ENCODE assay signal across 11 cellular contexts in genomic region chr11:60844870-60845221, GRCh38. TPM values are rescaled to one million over a fixed set of nuclear protein-coding genes. Genes with fewer than 3 reads are reported as not detected.
DNase-seq lines count a peak whose midpoint lies in the region; ATAC-seq, FAIRE-seq and TF ChIP-seq lines count a peak whose summit lies in the region.
"Had no signal": no experiment of that assay in that cellular context is flagged by ENCODE, and none has a peak within 500 bp of the region (broad histone marks: within the 10 kb centered on the region; RNA-seq: fewer than 3 reads in every experiment).

No MANE protein-coding gene starts in this region.

- ATAC-seq in HepG2 (peak; percentile 85), right lobe of liver (no peak)
- ATAC-seq in activated naive CD4-positive, alpha-beta T cell treated with anti-CD3 and anti-CD28 coated beads, Interleukin-2, amount 50 U/mL, for 72 hours = no peak

- TF ChIP-seq EP300 in HepG2 (IDR thresholded peaks at IDR 0.05; ENCODE audit: low read depth in 2 of 2, low read length in 2 of 2) (peak; percentile 50 to 86; a peak in 3 of 4 replicates), HepG2 (CRISPR knock-in tag; IDR thresholded peaks at IDR 0.05; ENCODE audit: borderline replicate concordance) (peak; percentile 74; the same call in 1 of the 2 replicates)

- DNase-seq in HepG2 (ENCODE audit: low spot score) = peak; percentile 94
- DNase-seq in right lobe of liver = no peak
- DNase-seq in activated naive CD4-positive, alpha-beta T cell treated with anti-CD3 and anti-CD28 coated beads, Interleukin-2, amount 50 U/mL, for 72 hours (ENCODE audit: low spot score in 2 of 2) = no peak
- no peak for DNase-seq in type B pancreatic cell (ENCODE audit: extremely low spot score, unreplicated experiment)
- DNase-seq in coronary artery (ENCODE audit: low spot score) = no peak
- no peak for DNase-seq in NCI-H774 (lab: John Stamatoyannopoulos, UW)
- no peak for DNase-seq in KBM-7
- DNase-seq: C1 segment of cervical spinal cord, NCI-H2081 had no signal

- H3K79me2 ChIP-seq in HepG2 (ENCODE audit: insufficient read depth, low read length) = peaks cover 50% of the 10 kb centered on the region

- peaks cover 13% of the 10 kb centered on the region; the same call in 1 of the 2 replicates for H4K20me1 ChIP-seq in HepG2 (ENCODE audit: insufficient read depth, low read length)

- H3K27ac ChIP-seq in HepG2 (ENCODE audit: extremely low read length, insufficient read depth, low read length) (peak overlapping the region; percentile 68), right lobe of liver (no peak overlapping the region), iPS-18a (ENCODE audit: low read length) (no peak overlapping the region), coronary artery (no peak overlapping the region)
- H3K27ac ChIP-seq: neutrophil had no signal

- no peak overlapping the region for H2AFZ ChIP-seq in HepG2 (ENCODE audit: low read length)

- POLR2A ChIA-PET in HepG2 (lab: Yijun Ruan, JAX) = interaction anchor here (1.0 to 3.0 kb wide), 2 partner anchors 9 to 11 kb away, joined by 3 to 26 read pairs; partner anchors contain the start of gene PTGDR2

- TF ChIP-seq RAD21 in HepG2 (CRISPR knock-in tag; IDR thresholded peaks at IDR 0.05) = no peak

- H3K4me1 ChIP-seq in HepG2 (ENCODE audit: insufficient read depth, low read length) = peaks cover 41% of the 10 kb centered on the region
- peaks cover 0 to 18% (median 7%) of the 10 kb centered on the region in 4 donors for H3K4me1 ChIP-seq in right lobe of liver
- H3K4me1 ChIP-seq in iPS-18a (ENCODE audit: control insufficient read depth, low read depth, low read length) = peaks cover 13% of the 10 kb centered on the region

- FAIRE-seq in HepG2 (lab: Jason Lieb, UNC) = peak; percentile 95

- peak overlapping the region; percentile 85 to 98 for H3K27ac Mint-ChIP-seq in activated naive CD4-positive, alpha-beta T cell treated with anti-CD3 and anti-CD28 coated beads, Interleukin-2, amount 50 U/mL, for 72 hours
- H3K27ac Mint-ChIP-seq in type B pancreatic cell = peak overlapping the region; percentile 30

- peak overlapping the region; percentile 86 for H3K4me2 ChIP-seq in HepG2 (ENCODE audit: low read depth, low read length)

- H3K4me3 ChIP-seq in HepG2 (replicated peaks in 1 of 3; ENCODE audit: insufficient read depth in 1 of 3, low read depth in 2 of 3, low read length in 3 of 3) (peak overlapping the region; percentile 80 to 97 (median 88); a peak in 5 of 6 replicates), right lobe of liver (no peak overlapping the region), iPS-18a (ENCODE audit: low read length) (peak overlapping the region; percentile 84), coronary artery (no peak overlapping the region)

- no TSS peak for BruUV-seq in HepG2 (replicated peaks; lab: Mats Ljungman, UMichigan)

- H3K36me3 ChIP-seq in HepG2 (replicated peaks in 1 of 2; ENCODE audit: control insufficient read depth in 1 of 2, insufficient read depth in 2 of 2, low read length in 2 of 2) (peaks cover 18 to 31% of the 10 kb centered on the region in 2 experiments), right lobe of liver (peaks cover 0 to 3% (median 0%) of the 10 kb centered on the region in 4 donors), iPS-18a (ENCODE audit: control insufficient read depth, low read depth, low read length) (peaks cover 21% of the 10 kb centered on the region)
- H3K36me3 ChIP-seq: neutrophil had no signal

- CTCF ChIA-PET in HepG2 (lab: Yijun Ruan, JAX; ENCODE audit: low intra/inter-chr PET ratio, low total read pairs) = no interaction called here

- H3K9ac ChIP-seq in HepG2 (ENCODE audit: insufficient read depth, low read depth, low read length) (0 out of 2 replicates have a peak overlapping the region, but pooled peaks have one; percentile 86), iPS-18a (ENCODE audit: low read length) (no peak overlapping the region)

- intact Hi-C loops in HepG2 (cut with micrococcal nuclease; ENCODE audit: unreplicated experiment) (loop anchor here (1.0 to 2.0 kb wide), 2 partner anchors 11 to 36 kb away; no protein-coding TSS in a partner anchor), right lobe of liver (cut with DNase I) (loop anchor here in 1 of 2 donors (5.0 kb wide), 1 partner anchor 57 kb away; no protein-coding TSS in a partner anchor)

- H3K27me3 Mint-ChIP-seq in type B pancreatic cell = no peaks in the 10 kb centered on the region

- H3K36me3 Mint-ChIP-seq in activated naive CD4-positive, alpha-beta T cell treated with anti-CD3 and anti-CD28 coated beads, Interleukin-2, amount 50 U/mL, for 72 hours = peaks cover 34 to 35% of the 10 kb centered on the region in 2 donors
- H3K36me3 Mint-ChIP-seq in type B pancreatic cell = no peaks in the 10 kb centered on the region

- peak overlapping the region; percentile 91 for H3K4me3 Mint-ChIP-seq in type B pancreatic cell

- no peak for TF ChIP-seq CTCF in HepG2 (CRISPR knock-in tag; IDR thresholded peaks at IDR 0.05)
- no peak for TF ChIP-seq CTCF in right lobe of liver (IDR thresholded peaks at IDR 0.05)
- TF ChIP-seq CTCF in type B pancreatic cell (conservative IDR thresholded peaks at IDR 0.05) = no peak
- no peak for TF ChIP-seq CTCF in coronary artery (IDR thresholded peaks at IDR 0.05)

- H3K27me3 ChIP-seq in HepG2 (ENCODE audit: control insufficient read depth in 1 of 2, insufficient read depth in 2 of 2, low read length in 2 of 2) (no peaks in the 10 kb centered on the region; a peak in 1 of 5 replicates), right lobe of liver (no peaks in the 10 kb centered on the region), iPS-18a (ENCODE audit: control insufficient read depth, insufficient read depth, low read length) (no peaks in the 10 kb centered on the region)
- H3K27me3 ChIP-seq: neutrophil had no signal

- peaks cover 37% of the 10 kb centered on the region for H3K4me1 Mint-ChIP-seq in type B pancreatic cell (ENCODE audit: unreplicated experiment)

- no peak for TF ChIP-seq POLR2A in HepG2 (IDR thresholded peaks at IDR 0.05; ENCODE audit: insufficient read depth in 1 of 2, low read depth in 2 of 2, low read length in 2 of 2)
- no peak for TF ChIP-seq POLR2A in right lobe of liver (IDR thresholded peaks at IDR 0.05)

- 15% methylated on average over 4 of the region's 4 CpGs for WGBS in HepG2 (ENCODE audit: low lambda C conversion rate)
- WGBS in right lobe of liver (ENCODE audit: insufficient coverage, low coverage, low lambda C conversion rate, missing lambda C conversion rate) = 39% methylated on average over 4 of the region's 4 CpGs

- H3K9me3 Mint-ChIP-seq in activated naive CD4-positive, alpha-beta T cell treated with anti-CD3 and anti-CD28 coated beads, Interleukin-2, amount 50 U/mL, for 72 hours = peaks cover 4 to 7% of the 10 kb centered on the region in 2 donors
- no peaks in the 10 kb centered on the region for H3K9me3 Mint-ChIP-seq in type B pancreatic cell

- in situ Hi-C loops in HepG2 (cut with HindIII; ENCODE audit: extremely low pct_ligation_motif_present, low pct_unique_long_range_greater_than_20kb) = no loop called here
- in situ Hi-C loops in KBM-7 (cut with MboI; ENCODE audit: low pct_unique_long_range_greater_than_20kb, low sequenced_read_pairs) = no loop called here

- no peaks in the 10 kb centered on the region for H3K9me3 ChIP-seq in HepG2 (ENCODE audit: low read length)
- no peaks in the 10 kb centered on the region for H3K9me3 ChIP-seq in right lobe of liver
- no peaks in the 10 kb centered on the region for H3K9me3 ChIP-seq in iPS-18a (ENCODE audit: control insufficient read depth, low read depth, low read length)
- H3K9me3 ChIP-seq: neutrophil had no signal

RNA-seq across cellular contexts. Expression of gene CCDC86, which starts 2.9 kb away (rescaled TPM):
- 37.6 and 46.6 TPM in 2 replicates for total RNA-seq in HepG2 (2016; rRNA removed; fragmentation: Illumina TruSeq; extraction: Trizol)
- total RNA-seq in HepG2 (2016; cell fraction: cytosol; rRNA removed; fragmentation: Illumina TruSeq; extraction: Trizol; ENCODE audit: low read depth) = 9.1 and 11.2 TPM in 2 replicates
- 39.4 and 39.7 TPM in 2 replicates for total RNA-seq in HepG2 (2016; cell fraction: insoluble cytoplasmic fraction; rRNA removed; fragmentation: Illumina TruSeq; extraction: Trizol)
- 22.6 and 23.6 TPM in 2 replicates for total RNA-seq in HepG2 (2016; cell fraction: membrane; rRNA removed; fragmentation: Illumina TruSeq; extraction: Trizol)
- total RNA-seq in HepG2 (2016; cell fraction: nucleus; rRNA removed; fragmentation: Illumina TruSeq; extraction: Trizol) = 28.6 and 33.4 TPM in 2 replicates
- polyA plus RNA-seq in HepG2 (2011; rRNA removed) = 33.8 and 34.4 TPM in 2 replicates
- 20.2 and 30.1 TPM in 2 replicates for polyA plus RNA-seq in HepG2 (2011; cell fraction: cytosol; rRNA removed)
- 36.2 and 51.2 TPM in 2 replicates for polyA plus RNA-seq in HepG2 (2011; cell fraction: nucleus; rRNA removed)
- polyA plus RNA-seq in HepG2 (2012) = 25.4 and 41.0 TPM in 2 replicates
- 24.5 and 27.7 TPM in 2 replicates for polyA plus RNA-seq in HepG2 (2016; cell fraction: cytosol; fragmentation: Illumina TruSeq; extraction: Trizol; ENCODE audit: low read depth)
- 95.3 and 116 TPM in 2 replicates for polyA plus RNA-seq in HepG2 (2016; cell fraction: insoluble cytoplasmic fraction; fragmentation: Illumina TruSeq; extraction: Trizol; ENCODE audit: low read depth)
- 36.9 and 39.7 TPM in 2 replicates for polyA plus RNA-seq in HepG2 (2016; cell fraction: membrane; fragmentation: Illumina TruSeq; extraction: Trizol; ENCODE audit: low read depth)
- 84.0 and 92.6 TPM in 2 replicates for polyA plus RNA-seq in HepG2 (2016; cell fraction: nucleus; fragmentation: Illumina TruSeq; extraction: Trizol; ENCODE audit: insufficient read depth, low read depth)
- polyA minus RNA-seq in HepG2 (2011; rRNA and poly(A)+ RNA removed; ENCODE audit: low replicate concordance) = 28.0 and 49.7 TPM in 2 replicates
- polyA minus RNA-seq in HepG2 (2011; cell fraction: cytosol; rRNA and poly(A)+ RNA removed) = 12.4 and 17.5 TPM in 2 replicates
- 11.7 and 14.2 TPM in 2 replicates for polyA minus RNA-seq in HepG2 (2011; cell fraction: nucleus; rRNA and poly(A)+ RNA removed)
- total RNA-seq in right lobe of liver = 10 to 100 TPM in 2 of 6 experiments, 1 to 10 TPM in 4; 4.9 to 17.8 (median 8.6) TPM
- 10 to 100 TPM; 29.3 to 38.0 TPM for total RNA-seq in activated naive CD4-positive, alpha-beta T cell treated with anti-CD3 and anti-CD28 coated beads, Interleukin-2, amount 50 U/mL, for 72 hours
- total RNA-seq in type B pancreatic cell (ENCODE audit: low replicate concordance) = 25.2 and 31.1 TPM in 2 replicates

RNA-seq across cellular contexts. Expression of gene PTGDR2, which starts 10.9 kb away (rescaled TPM):
- total RNA-seq in HepG2 (2016; rRNA removed; fragmentation: Illumina TruSeq; extraction: Trizol) = 1.0 and 2.5 TPM in 2 replicates
- 0.40 and 0.53 TPM in 2 replicates for total RNA-seq in HepG2 (2016; cell fraction: cytosol; rRNA removed; fragmentation: Illumina TruSeq; extraction: Trizol; ENCODE audit: low read depth)
- 1.1 and 2.4 TPM in 2 replicates for total RNA-seq in HepG2 (2016; cell fraction: insoluble cytoplasmic fraction; rRNA removed; fragmentation: Illumina TruSeq; extraction: Trizol)
- 1.1 and 1.3 TPM in 2 replicates for total RNA-seq in HepG2 (2016; cell fraction: membrane; rRNA removed; fragmentation: Illumina TruSeq; extraction: Trizol)
- total RNA-seq in HepG2 (2016; cell fraction: nucleus; rRNA removed; fragmentation: Illumina TruSeq; extraction: Trizol) = 1.8 and 2.0 TPM in 2 replicates
- 1.9 and 2.1 TPM in 2 replicates for polyA plus RNA-seq in HepG2 (2011; rRNA removed)
- 1.9 and 2.2 TPM in 2 replicates for polyA plus RNA-seq in HepG2 (2011; cell fraction: cytosol; rRNA removed)
- 1.7 and 1.8 TPM in 2 replicates for polyA plus RNA-seq in HepG2 (2011; cell fraction: nucleus; rRNA removed)
- polyA plus RNA-seq in HepG2 (2012) = 1.7 and 2.1 TPM in 2 replicates
- 0.24 and 0.38 TPM in 2 replicates for polyA plus RNA-seq in HepG2 (2016; cell fraction: cytosol; fragmentation: Illumina TruSeq; extraction: Trizol; ENCODE audit: low read depth)
- 1.1 and 1.2 TPM in 2 replicates for polyA plus RNA-seq in HepG2 (2016; cell fraction: insoluble cytoplasmic fraction; fragmentation: Illumina TruSeq; extraction: Trizol; ENCODE audit: low read depth)
- 0.70 and 0.73 TPM in 2 replicates for polyA plus RNA-seq in HepG2 (2016; cell fraction: membrane; fragmentation: Illumina TruSeq; extraction: Trizol; ENCODE audit: low read depth)
- polyA plus RNA-seq in HepG2 (2016; cell fraction: nucleus; fragmentation: Illumina TruSeq; extraction: Trizol; ENCODE audit: insufficient read depth, low read depth) = 2.8 and 3.2 TPM in 2 replicates
- 9.7 TPM in 1 of 2 replicates, not detected in the other for polyA minus RNA-seq in HepG2 (2011; rRNA and poly(A)+ RNA removed; ENCODE audit: low replicate concordance)
- polyA minus RNA-seq in HepG2 (2011; cell fraction: cytosol; rRNA and poly(A)+ RNA removed) = 2.4 and 3.0 TPM in 2 replicates
- polyA minus RNA-seq in HepG2 (2011; cell fraction: nucleus; rRNA and poly(A)+ RNA removed) = 0.64 and 0.99 TPM in 2 replicates
- under 1 TPM in 5 of 6 experiments, not detected in 1; 0.07 to 0.18 (median 0.12) TPM for total RNA-seq in right lobe of liver
- under 1 TPM in 1 of 2 donors, not detected in 1; 0.25 TPM for total RNA-seq in activated naive CD4-positive, alpha-beta T cell treated with anti-CD3 and anti-CD28 coated beads, Interleukin-2, amount 50 U/mL, for 72 hours
- 2.6 and 7.9 TPM in 2 replicates for total RNA-seq in type B pancreatic cell (ENCODE audit: low replicate concordance)

RNA-seq across cellular contexts. Expression of gene ZP1, which starts 22.5 kb away (rescaled TPM):
- total RNA-seq in HepG2 (2016; rRNA removed; fragmentation: Illumina TruSeq; extraction: Trizol) (not detected in 2 replicates), right lobe of liver (not detected), type B pancreatic cell (ENCODE audit: low replicate concordance) (not detected in 2 replicates)
- not detected in 2 replicates for total RNA-seq in HepG2 (2016; cell fraction: cytosol; rRNA removed; fragmentation: Illumina TruSeq; extraction: Trizol; ENCODE audit: low read depth)
- not detected in 2 replicates for total RNA-seq in HepG2 (2016; cell fraction: insoluble cytoplasmic fraction; rRNA removed; fragmentation: Illumina TruSeq; extraction: Trizol)
- not detected in 2 replicates for total RNA-seq in HepG2 (2016; cell fraction: membrane; rRNA removed; fragmentation: Illumina TruSeq; extraction: Trizol)
- not detected in 2 replicates for total RNA-seq in HepG2 (2016; cell fraction: nucleus; rRNA removed; fragmentation: Illumina TruSeq; extraction: Trizol)
- 0.16 and 0.26 TPM in 2 replicates for polyA plus RNA-seq in HepG2 (2011; rRNA removed)
- polyA plus RNA-seq in HepG2 (2011; cell fraction: cytosol; rRNA removed) = 0.05 and 0.25 TPM in 2 replicates
- polyA plus RNA-seq in HepG2 (2011; cell fraction: nucleus; rRNA removed) = 0.82 and 1.1 TPM in 2 replicates
- not detected in 2 replicates for polyA plus RNA-seq in HepG2 (2012)
- not detected in 2 replicates for polyA plus RNA-seq in HepG2 (2016; cell fraction: cytosol; fragmentation: Illumina TruSeq; extraction: Trizol; ENCODE audit: low read depth)
- polyA plus RNA-seq in HepG2 (2016; cell fraction: insoluble cytoplasmic fraction; fragmentation: Illumina TruSeq; extraction: Trizol; ENCODE audit: low read depth) = not detected in 2 replicates
- not detected in 2 replicates for polyA plus RNA-seq in HepG2 (2016; cell fraction: membrane; fragmentation: Illumina TruSeq; extraction: Trizol; ENCODE audit: low read depth)
- polyA plus RNA-seq in HepG2 (2016; cell fraction: nucleus; fragmentation: Illumina TruSeq; extraction: Trizol; ENCODE audit: insufficient read depth, low read depth) = not detected in 2 replicates
- polyA minus RNA-seq in HepG2 (2011; rRNA and poly(A)+ RNA removed; ENCODE audit: low replicate concordance) = not detected in 2 replicates
- not detected in 2 replicates for polyA minus RNA-seq in HepG2 (2011; cell fraction: cytosol; rRNA and poly(A)+ RNA removed)
- polyA minus RNA-seq in HepG2 (2011; cell fraction: nucleus; rRNA and poly(A)+ RNA removed) = not detected in 2 replicates
- not detected for total RNA-seq in activated naive CD4-positive, alpha-beta T cell treated with anti-CD3 and anti-CD28 coated beads, Interleukin-2, amount 50 U/mL, for 72 hours

RNA-seq across cellular contexts. Expression of gene MS4A10, which starts 59.7 kb away (rescaled TPM):
- total RNA-seq in HepG2 (2016; rRNA removed; fragmentation: Illumina TruSeq; extraction: Trizol) = not detected in 2 replicates
- total RNA-seq in HepG2 (2016; cell fraction: cytosol; rRNA removed; fragmentation: Illumina TruSeq; extraction: Trizol; ENCODE audit: low read depth) = not detected in 2 replicates
- total RNA-seq in HepG2 (2016; cell fraction: insoluble cytoplasmic fraction; rRNA removed; fragmentation: Illumina TruSeq; extraction: Trizol) = not detected in 2 replicates
- total RNA-seq in HepG2 (2016; cell fraction: membrane; rRNA removed; fragmentation: Illumina TruSeq; extraction: Trizol) = not detected in 2 replicates
- not detected in 2 replicates for total RNA-seq in HepG2 (2016; cell fraction: nucleus; rRNA removed; fragmentation: Illumina TruSeq; extraction: Trizol)
- polyA plus RNA-seq in HepG2 (2011; rRNA removed) = not detected in 2 replicates
- polyA plus RNA-seq in HepG2 (2011; cell fraction: cytosol; rRNA removed) = not detected in 2 replicates
- not detected in 2 replicates for polyA plus RNA-seq in HepG2 (2011; cell fraction: nucleus; rRNA removed)
- not detected in 2 replicates for polyA plus RNA-seq in HepG2 (2012)
- polyA plus RNA-seq in HepG2 (2016; cell fraction: cytosol; fragmentation: Illumina TruSeq; extraction: Trizol; ENCODE audit: low read depth) = not detected in 2 replicates
- not detected in 2 replicates for polyA plus RNA-seq in HepG2 (2016; cell fraction: insoluble cytoplasmic fraction; fragmentation: Illumina TruSeq; extraction: Trizol; ENCODE audit: low read depth)
- polyA plus RNA-seq in HepG2 (2016; cell fraction: membrane; fragmentation: Illumina TruSeq; extraction: Trizol; ENCODE audit: low read depth) = not detected in 2 replicates
- not detected in 2 replicates for polyA plus RNA-seq in HepG2 (2016; cell fraction: nucleus; fragmentation: Illumina TruSeq; extraction: Trizol; ENCODE audit: insufficient read depth, low read depth)
- not detected in 2 replicates for polyA minus RNA-seq in HepG2 (2011; rRNA and poly(A)+ RNA removed; ENCODE audit: low replicate concordance)
- polyA minus RNA-seq in HepG2 (2011; cell fraction: cytosol; rRNA and poly(A)+ RNA removed) = not detected in 2 replicates
- polyA minus RNA-seq in HepG2 (2011; cell fraction: nucleus; rRNA and poly(A)+ RNA removed) = not detected in 2 replicates
- not detected for total RNA-seq in right lobe of liver
- not detected for total RNA-seq in activated naive CD4-positive, alpha-beta T cell treated with anti-CD3 and anti-CD28 coated beads, Interleukin-2, amount 50 U/mL, for 72 hours
- not detected in 2 replicates for total RNA-seq in type B pancreatic cell (ENCODE audit: low replicate concordance)

Comparison
In these comparisons a context has a peak if more than half of its experiments do, and no peak if none do; other contexts are left out.
1. H3K4me3 ChIP-seq: peak in HepG2 (3 of 3) and iPS-18a (single experiment); none in right lobe of liver (0 of 3) and coronary artery (single experiment).